ENCODE assay signal across 12 cellular contexts in genomic region chr22:46929046-46929688, GRCh38.
"Had no signal": no experiment of that assay in that cellular context is flagged by ENCODE, and none has a peak within 500 bp of the region (broad histone marks: within the 10 kb centered on the region; RNA-seq: fewer than 3 reads in every experiment).

No MANE protein-coding gene starts in this region.

- H3K4me1 ChIP-seq: adrenal gland, transverse colon had no signal

- H3K9me3 ChIP-seq: adrenal gland, transverse colon had no signal

- H3K4me3 ChIP-seq: adrenal gland, lung, transverse colon had no signal

- H3K27ac ChIP-seq: adrenal gland, transverse colon had no signal

- DNase-seq: activated CD4-positive, alpha-beta T cell treated with anti-CD3 and anti-CD28 coated beads, Interleukin-2, amount 50 U/mL, for 4 hours; activated CD4-positive, CD25-positive, alpha-beta regulatory T cell treated with anti-CD3 and anti-CD28 coated beads, Interleukin-2, amount 50 U/mL, for 72 hours; activated naive CD4-positive, alpha-beta T cell treated with anti-CD3 and anti-CD28 coated beads, Interleukin-2, amount 50 U/mL, for 16 hours; activated T-cell treated with anti-CD3 and anti-CD28 coated beads, Interleukin-2, amount 50 U/mL, for 1 hour; hippocampal formation; naive thymus-derived CD8-positive, alpha-beta T cell; right cardiac atrium; small intestine; T-helper 2 cell; transverse colon had no signal

- H3K36me3 ChIP-seq: adrenal gland, transverse colon had no signal
